ENCODE assay signal across 11 cellular contexts in genomic region chr1:183101841-183102276, GRCh38.
DNase-seq lines count a peak whose midpoint lies in the region; ATAC-seq and TF ChIP-seq lines count a peak whose summit lies in the region.
"Had no signal": no experiment of that assay in that cellular context is flagged by ENCODE, and none has a peak within 500 bp of the region (broad histone marks: within the 10 kb centered on the region; RNA-seq: fewer than 3 reads in every experiment).

No MANE protein-coding gene starts in this region.

- ATAC-seq in RWPE2 (ENCODE audit: low read depth) (peak; percentile 48), GM18520 (IDR thresholded peaks at IDR 0.05; ENCODE audit: unreplicated experiment) (no peak), GM19328 (IDR thresholded peaks at IDR 0.05; ENCODE audit: unreplicated experiment) (no peak)

- H3K4me3 ChIP-seq in BLaER1 treated with 17β-estradiol and CSF1 and Interleukin-3, amounts not matched to agents 10 nM and 100 nM, result no peak overlapping the region
- no peak overlapping the region for H3K4me3 ChIP-seq in HEK293 (ENCODE audit: low read depth, low read length)
- H3K4me3 ChIP-seq in RWPE2 (ENCODE audit: severe bottlenecking), result no peak overlapping the region
- H3K4me3 ChIP-seq: adrenal gland had no signal

- peak overlapping the region; percentile 31 to 70 (median 56); a peak in 16 of 22 replicates for H3K9ac ChIP-seq in BLaER1 treated with 17β-estradiol and CSF1 and Interleukin-3, amounts not matched to agents 10 nM and 100 nM

- TF ChIP-seq CTCF in HEK293 (tag by site-specific recombination; IDR thresholded peaks at IDR 0.05) (no peak), RWPE2 (IDR thresholded peaks at IDR 0.05; ENCODE audit: poor library complexity, severe bottlenecking) (no peak), mesothelial cell of epicardium (IDR thresholded peaks at IDR 0.05; ENCODE audit: unreplicated experiment) (no peak)

- CTCF ChIA-PET in HEK293 (lab: Yijun Ruan, JAX), result no interaction called here

- H3K27me3 ChIP-seq in BLaER1 treated with 17β-estradiol and CSF1 and Interleukin-3, amounts not matched to agents 10 nM and 100 nM, result no peaks in the 10 kb centered on the region
- H3K27me3 ChIP-seq in RWPE2 (ENCODE audit: insufficient read depth, poor library complexity, severe bottlenecking), result no peaks in the 10 kb centered on the region
- H3K27me3 ChIP-seq: adrenal gland had no signal

- no peak overlapping the region for H3K4me3 Mint-ChIP-seq in mesothelial cell of epicardium
- H3K4me3 Mint-ChIP-seq: natural killer cell treated with Interleukin-12 subunit alpha and Interleukin-12 subunit beta and Interleukin-15 and Interleukin-18, amount 100 ng/mL, for 72 hours had no signal

- POLR2A ChIA-PET in HEK293 (lab: Yijun Ruan, JAX), result no interaction called here

- peak overlapping the region; percentile 43 for H3K27ac Mint-ChIP-seq in mesothelial cell of epicardium
- H3K27ac Mint-ChIP-seq: natural killer cell treated with Interleukin-12 subunit alpha and Interleukin-12 subunit beta and Interleukin-15 and Interleukin-18, amount 100 ng/mL, for 72 hours had no signal

- peaks cover 28 to 75% (median 61%) of the 10 kb centered on the region in 11 experiments for H3K36me3 ChIP-seq in BLaER1 treated with 17β-estradiol and CSF1 and Interleukin-3, amounts not matched to agents 10 nM and 100 nM
- H3K36me3 ChIP-seq in HEK293 (ENCODE audit: control insufficient read depth in 2 of 2, insufficient read depth in 1 of 2, low read length in 2 of 2) (peaks cover 0 to 16% of the 10 kb centered on the region in 2 experiments; a peak in 1 of 3 replicates), RWPE2 (ENCODE audit: low read depth) (peaks cover 38% of the 10 kb centered on the region)

- peaks cover 10% of the 10 kb centered on the region for H3K4me1 Mint-ChIP-seq in mesothelial cell of epicardium

- H3K9me3 Mint-ChIP-seq in mesothelial cell of epicardium, result no peaks in the 10 kb centered on the region
- H3K9me3 Mint-ChIP-seq: natural killer cell treated with Interleukin-12 subunit alpha and Interleukin-12 subunit beta and Interleukin-15 and Interleukin-18, amount 100 ng/mL, for 72 hours had no signal

- peak overlapping the region in 10 of 11 experiments; percentile 41 to 79 (median 63); a peak in 19 of 22 replicates for H3K27ac ChIP-seq in BLaER1 treated with 17β-estradiol and CSF1 and Interleukin-3, amounts not matched to agents 10 nM and 100 nM
- H3K27ac ChIP-seq in HEK293 (ENCODE audit: extremely low read depth, low read depth, low read length) (no peak overlapping the region), RWPE2 (ENCODE audit: poor library complexity, severe bottlenecking) (peak overlapping the region; percentile 14)
- H3K27ac ChIP-seq: adrenal gland had no signal

- H3K9me3 ChIP-seq in BLaER1 treated with 17β-estradiol and CSF1 and Interleukin-3, amounts not matched to agents 10 nM and 100 nM (replicated peaks in 1 of 11), result no peaks in the 10 kb centered on the region
- H3K9me3 ChIP-seq in HEK293 (ENCODE audit: control insufficient read depth, insufficient read depth, low read depth, low read length) (no peaks in the 10 kb centered on the region), RWPE2 (ENCODE audit: severe bottlenecking) (no peaks in the 10 kb centered on the region)
- H3K9me3 ChIP-seq: adrenal gland had no signal

- peak overlapping the region; percentile 54 to 91 (median 67) for H3K4me2 ChIP-seq in BLaER1 treated with 17β-estradiol and CSF1 and Interleukin-3, amounts not matched to agents 10 nM and 100 nM

- H3K4me1 ChIP-seq in BLaER1 treated with 17β-estradiol and CSF1 and Interleukin-3, amounts not matched to agents 10 nM and 100 nM, result peaks cover 29 to 49% (median 35%) of the 10 kb centered on the region in 10 experiments
- H3K4me1 ChIP-seq in HEK293 (ENCODE audit: control insufficient read depth, insufficient read depth, low read length) (no peaks in the 10 kb centered on the region), RWPE2 (ENCODE audit: insufficient read depth, poor library complexity, severe bottlenecking) (peaks cover 21% of the 10 kb centered on the region)

- H3K36me3 Mint-ChIP-seq in mesothelial cell of epicardium, result peaks cover 2% of the 10 kb centered on the region
- H3K36me3 Mint-ChIP-seq: natural killer cell treated with Interleukin-12 subunit alpha and Interleukin-12 subunit beta and Interleukin-15 and Interleukin-18, amount 100 ng/mL, for 72 hours had no signal

- DNase-seq in RWPE2 (ENCODE audit: low spot score), result no peak
- DNase-seq in mesothelial cell of epicardium (ENCODE audit: low spot score in 2 of 2, unreplicated experiment in 2 of 2), result no peak
- no peak for DNase-seq in DMS114 treated with DMSO at 0.1 percent for 48 hours (lab: John Stamatoyannopoulos, UW; ENCODE audit: unreplicated experiment)
- no peak for DNase-seq in activated CD8-positive, alpha-beta memory T cell treated with anti-CD3 and anti-CD28 coated beads for 24 hours
- DNase-seq: adrenal gland, AML-193 had no signal

- no peaks in the 10 kb centered on the region for H3K27me3 Mint-ChIP-seq in mesothelial cell of epicardium (ENCODE audit: low read depth)

- H4K20me1 ChIP-seq in BLaER1 treated with 17β-estradiol and CSF1 and Interleukin-3, amounts not matched to agents 10 nM and 100 nM, result peaks cover 5 to 100% (median 62%) of the 10 kb centered on the region in 11 experiments; a peak in 19 of 22 replicates

TF ChIP-seq in HEK293, 187 proteins besides CTCF, POLR2A, EP300 and RAD21:
- TF ChIP-seq, protein P1, sequence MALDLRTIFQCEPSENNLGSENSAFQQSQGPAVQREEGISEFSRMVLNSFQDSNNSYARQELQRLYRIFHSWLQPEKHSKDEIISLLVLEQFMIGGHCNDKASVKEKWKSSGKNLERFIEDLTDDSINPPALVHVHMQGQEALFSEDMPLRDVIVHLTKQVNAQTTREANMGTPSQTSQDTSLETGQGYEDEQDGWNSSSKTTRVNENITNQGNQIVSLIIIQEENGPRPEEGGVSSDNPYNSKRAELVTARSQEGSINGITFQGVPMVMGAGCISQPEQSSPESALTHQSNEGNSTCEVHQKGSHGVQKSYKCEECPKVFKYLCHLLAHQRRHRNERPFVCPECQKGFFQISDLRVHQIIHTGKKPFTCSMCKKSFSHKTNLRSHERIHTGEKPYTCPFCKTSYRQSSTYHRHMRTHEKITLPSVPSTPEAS (tag by site-specific recombination; IDR thresholded peaks at IDR 0.05), result no peak
- TF ChIP-seq SP7 (tag by site-specific recombination; IDR thresholded peaks at IDR 0.05) (no peak), ZNF513 (tag by site-specific recombination; IDR thresholded peaks at IDR 0.05) (no peak), ZNF585B (tag by site-specific recombination; IDR thresholded peaks at IDR 0.05) (no peak), SETDB1 (IDR thresholded peaks at IDR 0.05; ENCODE audit: insufficient read length, low read length) (no peak), ZNF830 (tag by site-specific recombination; IDR thresholded peaks at IDR 0.05; ENCODE audit: low read depth) (no peak), ZNF624 (tag by site-specific recombination; IDR thresholded peaks at IDR 0.05) (no peak), ZIC2 (tag by site-specific recombination; IDR thresholded peaks at IDR 0.05) (peak; percentile 50)
TF ChIP-seq in HEK293: peak in this region for 1.
